In the genomic region with DNA sequence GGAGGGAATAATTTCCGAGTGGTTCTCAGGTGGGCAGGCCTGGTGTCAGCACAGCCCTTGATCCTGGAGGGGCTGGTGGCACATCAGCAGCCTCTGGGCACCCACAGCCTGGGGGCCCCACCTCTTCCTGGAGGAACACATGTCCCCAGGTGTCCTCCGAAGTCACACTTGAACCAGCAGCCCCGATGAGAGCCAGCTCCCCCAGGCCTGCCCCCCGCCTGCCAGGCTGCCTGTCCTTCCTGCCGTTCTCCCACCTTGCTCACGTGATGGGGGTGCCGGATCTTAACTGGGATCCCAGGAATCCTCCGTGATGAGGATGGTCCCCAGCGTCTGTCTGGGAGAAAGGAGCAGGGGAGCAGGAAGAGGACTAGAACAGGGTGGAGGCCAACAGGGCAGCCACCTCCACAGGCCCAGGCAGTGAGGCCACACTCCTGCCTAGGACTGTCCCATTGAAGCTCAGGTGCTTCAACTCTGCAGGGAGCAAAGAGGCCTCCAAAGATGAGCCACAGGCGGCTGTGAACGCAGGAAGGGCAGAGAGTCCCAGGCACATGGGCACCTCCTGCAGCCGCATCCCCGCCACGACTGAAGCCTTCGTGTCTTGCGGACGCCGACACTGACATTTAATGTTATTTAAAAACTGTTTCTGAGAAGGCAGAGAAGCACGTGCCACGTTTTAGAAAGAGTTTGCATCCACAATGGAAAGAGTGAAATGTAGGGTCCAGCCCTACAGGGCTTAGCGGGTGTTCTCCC, we compare ENCODE assay signal across 21 cellular contexts.
"Had no signal": no experiment of that assay in that cellular context is flagged by ENCODE, and none has a peak within 500 bp of the region (broad histone marks: within the 10 kb centered on the region; RNA-seq: fewer than 3 reads in every experiment).

No MANE protein-coding gene starts in this region.

- DNase-seq: esophagus squamous epithelium; foreskin fibroblast; glutamatergic neuron; immature natural killer cell; mammary epithelial cell; naive thymus-derived CD4-positive, alpha-beta T cell; nucleus accumbens; right lobe of liver; stimulated activated CD4-positive, alpha-beta T cell treated with anti-CD3 and anti-CD28 coated beads, Interleukin-4, amount 100 ng/mL, for 1 hour; stimulated activated CD8-positive, alpha-beta memory T cell treated with anti-CD3 and anti-CD28 coated beads, Interleukin-4, amount 100 ng/mL, for 48 hours; tibial artery; upper lobe of left lung; uterus had no signal

- H3K4me3 Mint-ChIP-seq: dendritic cell treated with granulocyte-macrophage colony-stimulating factor and Interleukin-4, amounts not matched to agents 40 ng/mL and 50 ng/mL, for 4 days; immature natural killer cell; naive thymus-derived CD4-positive, alpha-beta T cell; neural crest cell; stimulated activated effector memory CD8-positive, alpha-beta T cell treated with anti-CD3 and anti-CD28 coated beads, Interleukin-12 subunit alpha, Interleukin-12 subunit beta, amount 100 ng/mL, for 72 hours; stimulated activated naive CD8-positive, alpha-beta T cell treated with anti-CD3 and anti-CD28 coated beads, Interleukin-15, Interleukin-2, amounts not matched to agents 100 ng/mL and 50 ng/mL, for 24 hours had no signal

- H3K27me3 ChIP-seq: pancreas, right lobe of liver, upper lobe of left lung, uterus had no signal

- H3K36me3 Mint-ChIP-seq: immature natural killer cell; naive thymus-derived CD4-positive, alpha-beta T cell; stimulated activated effector memory CD8-positive, alpha-beta T cell treated with anti-CD3 and anti-CD28 coated beads, Interleukin-12 subunit alpha, Interleukin-12 subunit beta, amount 100 ng/mL, for 72 hours had no signal

- H3K4me1 ChIP-seq: esophagus squamous epithelium, gastroesophageal sphincter, pancreas, right lobe of liver, tibial artery, upper lobe of left lung, uterus had no signal

- ATAC-seq: gastroesophageal sphincter; left cardiac atrium; naive thymus-derived CD4-positive, alpha-beta T cell; pancreas; stimulated activated effector memory CD8-positive, alpha-beta T cell treated with anti-CD3 and anti-CD28 coated beads, Interleukin-12 subunit alpha, Interleukin-12 subunit beta, amount 100 ng/mL, for 72 hours had no signal

- H3K36me3 ChIP-seq: esophagus squamous epithelium, gastroesophageal sphincter, pancreas, right lobe of liver, tibial artery, upper lobe of left lung, uterus had no signal

- H3K27ac ChIP-seq: esophagus squamous epithelium, gastroesophageal sphincter, pancreas, right lobe of liver, tibial artery, upper lobe of left lung, uterus had no signal

- H3K9me3 ChIP-seq: esophagus squamous epithelium, gastroesophageal sphincter, pancreas, right lobe of liver, tibial artery, upper lobe of left lung, uterus had no signal

- H3K27ac Mint-ChIP-seq: dendritic cell treated with granulocyte-macrophage colony-stimulating factor and Interleukin-4, amounts not matched to agents 40 ng/mL and 50 ng/mL, for 4 days; immature natural killer cell; naive thymus-derived CD4-positive, alpha-beta T cell; progenitor cell of endocrine pancreas; stimulated activated effector memory CD8-positive, alpha-beta T cell treated with anti-CD3 and anti-CD28 coated beads, Interleukin-12 subunit alpha, Interleukin-12 subunit beta, amount 100 ng/mL, for 72 hours; stimulated activated naive CD8-positive, alpha-beta T cell treated with anti-CD3 and anti-CD28 coated beads, Interleukin-15, Interleukin-2, amounts not matched to agents 100 ng/mL and 50 ng/mL, for 24 hours had no signal

- H3K9me3 Mint-ChIP-seq: dendritic cell treated with granulocyte-macrophage colony-stimulating factor and Interleukin-4, amounts not matched to agents 40 ng/mL and 50 ng/mL, for 4 days; immature natural killer cell; naive thymus-derived CD4-positive, alpha-beta T cell; neural crest cell; stimulated activated effector memory CD8-positive, alpha-beta T cell treated with anti-CD3 and anti-CD28 coated beads, Interleukin-12 subunit alpha, Interleukin-12 subunit beta, amount 100 ng/mL, for 72 hours; stimulated activated naive CD8-positive, alpha-beta T cell treated with anti-CD3 and anti-CD28 coated beads, Interleukin-15, Interleukin-2, amounts not matched to agents 100 ng/mL and 50 ng/mL, for 24 hours had no signal

- H3K4me1 Mint-ChIP-seq: immature natural killer cell; neural crest cell; stimulated activated effector memory CD8-positive, alpha-beta T cell treated with anti-CD3 and anti-CD28 coated beads, Interleukin-12 subunit alpha, Interleukin-12 subunit beta, amount 100 ng/mL, for 72 hours had no signal

- H3K4me3 ChIP-seq: esophagus squamous epithelium, gastroesophageal sphincter, pancreas, right lobe of liver, tibial artery, upper lobe of left lung, uterus had no signal
